In the genomic region with DNA sequence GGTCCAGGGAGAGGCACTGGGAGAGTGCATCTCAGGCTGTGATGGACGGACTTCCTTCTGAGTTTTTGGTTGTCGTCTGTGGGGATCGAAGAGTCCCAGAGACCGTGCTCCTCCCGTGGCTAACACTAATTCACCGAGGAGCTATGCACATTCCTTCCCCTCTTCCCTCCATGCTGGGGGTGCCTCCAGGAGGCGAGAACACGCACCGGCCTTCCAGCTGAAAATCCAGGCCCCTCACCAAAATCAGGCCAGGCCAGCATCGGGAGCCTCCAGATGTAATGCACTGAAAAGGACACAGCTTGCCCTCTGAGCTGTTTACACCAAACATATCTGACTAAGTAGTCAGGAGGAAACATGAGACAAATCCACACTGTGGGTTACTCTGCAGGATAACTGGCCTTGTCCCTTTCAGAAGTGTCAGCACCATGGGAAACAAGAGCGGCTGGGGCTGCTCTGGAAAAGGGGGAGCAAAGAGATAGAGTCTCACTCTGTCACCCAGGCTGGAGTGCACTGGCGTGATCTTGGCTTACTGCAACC, we compare ENCODE assay signal across 2 cellular contexts.
TF ChIP-seq lines count a peak whose summit lies in the region.

No MANE protein-coding gene starts in this region.

TF ChIP-seq in GM23338, 12 proteins besides CTCF, POLR2A, EP300 and RAD21:
- TF ChIP-seq ETS1 (IDR thresholded peaks at IDR 0.05) (no peak), ZNF331 (CRISPR knock-in tag; IDR thresholded peaks at IDR 0.05; ENCODE audit: low read depth) (no peak), STAT1 (IDR thresholded peaks at IDR 0.05; ENCODE audit: unreplicated experiment) (no peak), NANOG (IDR thresholded peaks at IDR 0.05; ENCODE audit: borderline replicate concordance) (no peak), CREB1 (CRISPR knock-in tag; IDR thresholded peaks at IDR 0.05; ENCODE audit: low read depth) (no peak), ZNF114 (CRISPR knock-in tag; IDR thresholded peaks at IDR 0.05) (no peak), POLR2AphosphoS5 (IDR thresholded peaks at IDR 0.05; ENCODE audit: low read depth) (no peak), JUNB (IDR thresholded peaks at IDR 0.05; ENCODE audit: unreplicated experiment) (no peak), EZH2 (IDR thresholded peaks at IDR 0.05; ENCODE audit: low read depth, unreplicated experiment) (no peak)
- TF ChIP-seq, protein P1, sequence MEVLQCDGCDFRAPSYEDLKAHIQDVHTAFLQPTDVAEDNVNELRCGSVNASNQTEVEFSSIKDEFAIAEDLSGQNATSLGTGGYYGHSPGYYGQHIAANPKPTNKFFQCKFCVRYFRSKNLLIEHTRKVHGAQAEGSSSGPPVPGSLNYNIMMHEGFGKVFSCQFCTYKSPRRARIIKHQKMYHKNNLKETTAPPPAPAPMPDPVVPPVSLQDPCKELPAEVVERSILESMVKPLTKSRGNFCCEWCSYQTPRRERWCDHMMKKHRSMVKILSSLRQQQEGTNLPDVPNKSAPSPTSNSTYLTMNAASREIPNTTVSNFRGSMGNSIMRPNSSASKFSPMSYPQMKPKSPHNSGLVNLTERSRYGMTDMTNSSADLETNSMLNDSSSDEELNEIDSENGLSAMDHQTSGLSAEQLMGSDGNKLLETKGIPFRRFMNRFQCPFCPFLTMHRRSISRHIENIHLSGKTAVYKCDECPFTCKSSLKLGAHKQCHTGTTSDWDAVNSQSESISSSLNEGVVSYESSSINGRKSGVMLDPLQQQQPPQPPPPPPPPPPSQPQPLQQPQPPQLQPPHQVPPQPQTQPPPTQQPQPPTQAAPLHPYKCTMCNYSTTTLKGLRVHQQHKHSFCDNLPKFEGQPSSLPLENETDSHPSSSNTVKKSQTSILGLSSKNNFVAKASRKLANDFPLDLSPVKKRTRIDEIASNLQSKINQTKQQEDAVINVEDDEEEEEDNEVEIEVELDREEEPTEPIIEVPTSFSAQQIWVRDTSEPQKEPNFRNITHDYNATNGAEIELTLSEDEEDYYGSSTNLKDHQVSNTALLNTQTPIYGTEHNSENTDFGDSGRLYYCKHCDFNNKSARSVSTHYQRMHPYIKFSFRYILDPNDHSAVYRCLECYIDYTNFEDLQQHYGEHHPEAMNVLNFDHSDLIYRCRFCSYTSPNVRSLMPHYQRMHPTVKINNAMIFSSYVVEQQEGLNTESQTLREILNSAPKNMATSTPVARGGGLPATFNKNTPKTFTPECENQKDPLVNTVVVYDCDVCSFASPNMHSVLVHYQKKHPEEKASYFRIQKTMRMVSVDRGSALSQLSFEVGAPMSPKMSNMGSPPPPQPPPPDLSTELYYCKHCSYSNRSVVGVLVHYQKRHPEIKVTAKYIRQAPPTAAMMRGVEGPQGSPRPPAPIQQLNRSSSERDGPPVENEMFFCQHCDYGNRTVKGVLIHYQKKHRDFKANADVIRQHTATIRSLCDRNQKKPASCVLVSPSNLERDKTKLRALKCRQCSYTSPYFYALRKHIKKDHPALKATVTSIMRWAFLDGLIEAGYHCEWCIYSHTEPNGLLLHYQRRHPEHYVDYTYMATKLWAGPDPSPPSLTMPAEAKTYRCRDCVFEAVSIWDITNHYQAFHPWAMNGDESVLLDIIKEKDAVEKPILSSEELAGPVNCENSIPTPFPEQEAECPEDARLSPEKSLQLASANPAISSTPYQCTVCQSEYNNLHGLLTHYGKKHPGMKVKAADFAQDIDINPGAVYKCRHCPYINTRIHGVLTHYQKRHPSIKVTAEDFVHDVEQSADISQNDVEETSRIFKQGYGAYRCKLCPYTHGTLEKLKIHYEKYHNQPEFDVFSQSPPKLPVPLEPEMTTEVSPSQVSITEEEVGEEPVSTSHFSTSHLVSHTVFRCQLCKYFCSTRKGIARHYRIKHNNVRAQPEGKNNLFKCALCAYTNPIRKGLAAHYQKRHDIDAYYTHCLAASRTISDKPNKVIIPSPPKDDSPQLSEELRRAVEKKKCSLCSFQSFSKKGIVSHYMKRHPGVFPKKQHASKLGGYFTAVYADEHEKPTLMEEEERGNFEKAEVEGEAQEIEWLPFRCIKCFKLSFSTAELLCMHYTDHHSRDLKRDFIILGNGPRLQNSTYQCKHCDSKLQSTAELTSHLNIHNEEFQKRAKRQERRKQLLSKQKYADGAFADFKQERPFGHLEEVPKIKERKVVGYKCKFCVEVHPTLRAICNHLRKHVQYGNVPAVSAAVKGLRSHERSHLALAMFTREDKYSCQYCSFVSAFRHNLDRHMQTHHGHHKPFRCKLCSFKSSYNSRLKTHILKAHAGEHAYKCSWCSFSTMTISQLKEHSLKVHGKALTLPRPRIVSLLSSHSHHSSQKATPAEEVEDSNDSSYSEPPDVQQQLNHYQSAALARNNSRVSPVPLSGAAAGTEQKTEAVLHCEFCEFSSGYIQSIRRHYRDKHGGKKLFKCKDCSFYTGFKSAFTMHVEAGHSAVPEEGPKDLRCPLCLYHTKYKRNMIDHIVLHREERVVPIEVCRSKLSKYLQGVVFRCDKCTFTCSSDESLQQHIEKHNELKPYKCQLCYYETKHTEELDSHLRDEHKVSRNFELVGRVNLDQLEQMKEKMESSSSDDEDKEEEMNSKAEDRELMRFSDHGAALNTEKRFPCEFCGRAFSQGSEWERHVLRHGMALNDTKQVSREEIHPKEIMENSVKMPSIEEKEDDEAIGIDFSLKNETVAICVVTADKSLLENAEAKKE (CRISPR knock-in tag; IDR thresholded peaks at IDR 0.05): no peak

TF ChIP-seq in K562, 482 proteins besides CTCF, POLR2A, EP300 and RAD21:
- TF ChIP-seq HBP1 (CRISPR knock-in tag; IDR thresholded peaks at IDR 0.05) (no peak), ZNF76 (CRISPR knock-in tag; IDR thresholded peaks at IDR 0.05; ENCODE audit: borderline replicate concordance) (no peak), SMAD3 (CRISPR knock-in tag; conservative IDR thresholded peaks at IDR 0.05) (no peak)
